In the genomic region with DNA sequence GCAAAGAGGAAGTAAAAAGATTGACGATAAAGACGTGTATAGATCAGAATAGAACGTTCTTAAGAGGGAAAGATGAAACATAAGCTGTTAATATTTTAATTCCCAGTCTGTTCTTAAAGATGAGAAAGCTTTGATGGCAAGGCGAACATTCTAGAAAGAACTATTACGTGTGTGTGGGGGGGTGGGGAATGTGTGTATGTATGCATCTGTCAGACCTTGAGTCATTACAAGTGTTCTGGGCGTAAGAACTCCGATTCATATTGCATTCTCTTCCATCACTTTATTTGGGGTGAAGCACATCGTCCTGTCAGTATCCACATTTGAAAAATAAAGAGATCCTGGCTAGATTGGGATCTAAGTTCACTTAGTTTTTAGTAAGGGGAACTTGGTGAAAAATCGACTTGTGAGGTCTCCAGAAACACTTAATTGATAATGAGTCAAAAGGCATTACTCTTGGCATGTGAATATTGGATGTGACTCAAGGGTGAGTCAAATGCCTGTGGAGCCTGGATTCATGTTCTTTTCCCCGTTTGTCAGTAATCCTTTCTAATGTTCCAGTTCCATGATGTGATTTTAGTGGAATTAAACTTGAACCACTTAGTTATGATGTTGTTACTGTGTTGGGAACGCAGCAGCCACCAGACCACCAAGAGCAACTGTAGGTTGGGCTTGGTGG, we compare ENCODE assay signal across 1 cellular context.
TF ChIP-seq lines count a peak whose summit lies in the region.

No MANE protein-coding gene starts in this region.

TF ChIP-seq in H1, 55 proteins besides CTCF, POLR2A, EP300 and RAD21 (continued from another document):
- TF ChIP-seq, protein P1, sequence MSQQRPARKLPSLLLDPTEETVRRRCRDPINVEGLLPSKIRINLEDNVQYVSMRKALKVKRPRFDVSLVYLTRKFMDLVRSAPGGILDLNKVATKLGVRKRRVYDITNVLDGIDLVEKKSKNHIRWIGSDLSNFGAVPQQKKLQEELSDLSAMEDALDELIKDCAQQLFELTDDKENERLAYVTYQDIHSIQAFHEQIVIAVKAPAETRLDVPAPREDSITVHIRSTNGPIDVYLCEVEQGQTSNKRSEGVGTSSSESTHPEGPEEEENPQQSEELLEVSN (IDR thresholded peaks at IDR 0.05): no peak
- TF ChIP-seq RBBP5 (IDR thresholded peaks at IDR 0.05; ENCODE audit: borderline replicate concordance, low read depth, low read length) (no peak), SRF (IDR thresholded peaks at IDR 0.05; ENCODE audit: low read depth, low read length) (no peak), NRF1 (IDR thresholded peaks at IDR 0.05; ENCODE audit: low read depth, low read length) (no peak), SP2 (IDR thresholded peaks at IDR 0.05; ENCODE audit: low read length) (no peak), POU5F1 (IDR thresholded peaks at IDR 0.05; ENCODE audit: low read depth, low read length) (no peak), SIN3A (conservative IDR thresholded peaks at IDR 0.05 in 1 of 2, IDR thresholded peaks at IDR 0.05 in 1 of 2; ENCODE audit: low read depth in 1 of 2, low read length in 2 of 2) (no peak), SP1 (IDR thresholded peaks at IDR 0.05; ENCODE audit: low read depth, low read length) (no peak)
TF ChIP-seq in H1: peak in this region for 0.
